In genomic region chr21:34075760-34076159, GRCh38 we compare ENCODE assay signal across 8 cellular contexts. TPM values are rescaled to one million over a fixed set of nuclear protein-coding genes. Genes with fewer than 3 reads are reported as not detected.
DNase-seq lines count a peak whose midpoint lies in the region; ATAC-seq and TF ChIP-seq lines count a peak whose summit lies in the region.

No MANE protein-coding gene starts in this region.

- no peaks in the 10 kb centered on the region for H3K9me3 ChIP-seq in mesodermal cell (ENCODE audit: control insufficient read depth, low read length)

- ATAC-seq in stimulated activated naive CD8-positive, alpha-beta T cell treated with anti-CD3 and anti-CD28 coated beads, Interleukin-15, Interleukin-2, amounts not matched to agents 100 U/mL and 50 U/mL, for 24 hours: no peak
- ATAC-seq in HG02973 (IDR thresholded peaks at IDR 0.05; ENCODE audit: unreplicated experiment): no peak
- no peak for ATAC-seq in HG02763 (IDR thresholded peaks at IDR 0.05; ENCODE audit: unreplicated experiment)

- H3K4me1 Mint-ChIP-seq in stimulated activated naive CD8-positive, alpha-beta T cell treated with anti-CD3 and anti-CD28 coated beads, Interleukin-15, Interleukin-2, amounts not matched to agents 100 ng/mL and 50 ng/mL, for 24 hours (ENCODE audit: low read depth): peaks cover 6% of the 10 kb centered on the region

- H3K36me3 ChIP-seq in mesodermal cell (ENCODE audit: control insufficient read depth, insufficient read depth, low read length): peaks cover 56% of the 10 kb centered on the region

- H3K4me1 ChIP-seq in mesodermal cell (ENCODE audit: control insufficient read depth, insufficient read depth, low read length, poor library complexity, severe bottlenecking): peaks cover 19% of the 10 kb centered on the region

- no peaks in the 10 kb centered on the region for H3K27me3 Mint-ChIP-seq in stimulated activated naive CD8-positive, alpha-beta T cell treated with anti-CD3 and anti-CD28 coated beads, Interleukin-15, Interleukin-2, amounts not matched to agents 100 ng/mL and 50 ng/mL, for 24 hours

- peak overlapping the region; percentile 96 for H3K4me3 Mint-ChIP-seq in stimulated activated naive CD8-positive, alpha-beta T cell treated with anti-CD3 and anti-CD28 coated beads, Interleukin-15, Interleukin-2, amounts not matched to agents 100 ng/mL and 50 ng/mL, for 24 hours

- no peaks in the 10 kb centered on the region for H3K9me3 Mint-ChIP-seq in stimulated activated naive CD8-positive, alpha-beta T cell treated with anti-CD3 and anti-CD28 coated beads, Interleukin-15, Interleukin-2, amounts not matched to agents 100 ng/mL and 50 ng/mL, for 24 hours

- DNase-seq in stimulated activated naive CD8-positive, alpha-beta T cell treated with anti-CD3 and anti-CD28 coated beads, Interleukin-15, Interleukin-2, amounts not matched to agents 100 U/mL and 50 U/mL, for 24 hours: no peak
- peak; percentile 61 for DNase-seq in amniotic epithelial cell (ENCODE audit: low read depth)
- DNase-seq in HEK293T (ENCODE audit: extremely low spot score): no peak
- DNase-seq in NCI-H2171 (lab: John Stamatoyannopoulos, UW): no peak

- peaks cover 55% of the 10 kb centered on the region for H3K36me3 Mint-ChIP-seq in stimulated activated naive CD8-positive, alpha-beta T cell treated with anti-CD3 and anti-CD28 coated beads, Interleukin-15, Interleukin-2, amounts not matched to agents 100 ng/mL and 50 ng/mL, for 24 hours (ENCODE audit: low read depth)

- POLR2A ChIA-PET in HEK293T (lab: Yijun Ruan, JAX): no interaction called here

- WGBS in mesodermal cell (ENCODE audit: insufficient coverage in 2 of 2), 2 experiments: 40 to 78% methylated on average over 1 to 4 of the region's 7 CpGs

- H3K27ac ChIP-seq in mesodermal cell (ENCODE audit: low read depth, low read length, severe bottlenecking): no peak overlapping the region

- H3K4me3 ChIP-seq in mesodermal cell (ENCODE audit: extremely low read depth, insufficient read depth, low read length, poor library complexity, severe bottlenecking): peak overlapping the region; percentile 87

- CTCF ChIA-PET in HEK293T (lab: Yijun Ruan, JAX): interaction anchor here (0.6 to 0.8 kb wide), 2 partner anchors 272 to 287 kb away, joined by 3 read pairs; no protein-coding TSS in a partner anchor

- peak overlapping the region; percentile 92 for H3K27ac Mint-ChIP-seq in stimulated activated naive CD8-positive, alpha-beta T cell treated with anti-CD3 and anti-CD28 coated beads, Interleukin-15, Interleukin-2, amounts not matched to agents 100 ng/mL and 50 ng/mL, for 24 hours

TF ChIP-seq in HEK293T, 16 proteins besides CTCF, POLR2A, EP300 and RAD21:
- no peak for TF ChIP-seq NFRKB (IDR thresholded peaks at IDR 0.05)
- TF ChIP-seq TARDBP (IDR thresholded peaks at IDR 0.05): no peak
- TF ChIP-seq FOXM1 (IDR thresholded peaks at IDR 0.05; ENCODE audit: borderline replicate concordance): no peak
- no peak for TF ChIP-seq CTBP1 (IDR thresholded peaks at IDR 0.05; ENCODE audit: borderline replicate concordance)
- no peak for TF ChIP-seq FOXK2 (IDR thresholded peaks at IDR 0.05)
- no peak for TF ChIP-seq L3MBTL2 (conservative IDR thresholded peaks at IDR 0.05)

RNA-seq across cellular contexts. Expression of gene MRPS6, which starts 2.4 kb away (rescaled TPM):
- polyA plus RNA-seq in mesodermal cell (2013, experiment 1 of 2): 172 TPM
- polyA plus RNA-seq in mesodermal cell (2013, experiment 2 of 2): 173 TPM

RNA-seq across cellular contexts. Expression of gene SLC5A3, which starts 2.4 kb away (rescaled TPM):
- 14.0 TPM for polyA plus RNA-seq in mesodermal cell (2013, experiment 1 of 2)
- 13.7 TPM for polyA plus RNA-seq in mesodermal cell (2013, experiment 2 of 2)
